ENCODE assay signal across 12 cellular contexts in the genomic region with DNA sequence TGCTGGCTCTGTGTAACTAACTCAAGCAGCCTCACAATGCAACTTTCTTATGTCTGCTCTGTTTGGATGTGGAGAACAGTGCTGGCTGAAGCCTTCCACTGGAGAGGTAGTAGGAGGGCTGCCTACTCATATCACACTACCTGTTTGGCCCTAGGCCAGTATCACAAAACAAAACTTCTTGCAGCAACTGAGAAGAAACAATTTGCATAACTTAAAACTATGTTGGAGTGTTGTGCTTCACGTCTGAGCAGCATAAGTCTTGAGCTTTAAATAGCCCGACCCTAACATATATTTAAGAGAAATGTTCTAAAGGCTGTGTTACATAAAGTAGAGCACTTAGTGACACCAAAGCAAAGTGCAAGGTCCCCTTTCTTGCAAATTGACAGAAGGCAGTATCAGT.
DNase-seq lines count a peak whose midpoint lies in the region; ATAC-seq lines count a peak whose summit lies in the region.
"Had no signal": no experiment of that assay in that cellular context is flagged by ENCODE, and none has a peak within 500 bp of the region (broad histone marks: within the 10 kb centered on the region; RNA-seq: fewer than 3 reads in every experiment).

No MANE protein-coding gene starts in this region.

- no peaks in the 10 kb centered on the region for H3K9me3 Mint-ChIP-seq in stimulated activated effector memory CD8-positive, alpha-beta T cell treated with anti-CD3 and anti-CD28 coated beads, Interleukin-12 subunit alpha, Interleukin-12 subunit beta, amount 100 ng/mL, for 72 hours
- H3K9me3 Mint-ChIP-seq: GM23338, mesothelial cell of epicardium had no signal

- H3K27me3 ChIP-seq in trophoblast cell (ENCODE audit: insufficient read depth, low read length): no peaks in the 10 kb centered on the region

- H2AFZ ChIP-seq in trophoblast cell (ENCODE audit: insufficient read depth, low read length, poor library complexity): no peak overlapping the region
- H2AFZ ChIP-seq: GM23338 had no signal

- H3K4ac ChIP-seq in trophoblast cell (ENCODE audit: low read depth, low read length): no peak overlapping the region

- H3K4me1 ChIP-seq in trophoblast cell (ENCODE audit: control insufficient read depth in 1 of 2, insufficient read depth in 2 of 2, low read length in 2 of 2): peaks cover 0 to 7% of the 10 kb centered on the region in 2 experiments
- H3K4me1 ChIP-seq: psoas muscle had no signal

- no peak overlapping the region for H3K9ac ChIP-seq in trophoblast cell (ENCODE audit: low read length)

- no peak overlapping the region for H2AK5ac ChIP-seq in trophoblast cell (ENCODE audit: low read length)

- H3K9me3 ChIP-seq in trophoblast cell (ENCODE audit: insufficient read depth, low read depth, low read length): no peaks in the 10 kb centered on the region
- H3K9me3 ChIP-seq: psoas muscle had no signal

- H3K23ac ChIP-seq in trophoblast cell (ENCODE audit: low read length): no peak overlapping the region

- H3K79me1 ChIP-seq in trophoblast cell (ENCODE audit: low read length): no peaks in the 10 kb centered on the region

- H3K14ac ChIP-seq in trophoblast cell (ENCODE audit: low read length): no peak overlapping the region

- H3K4me2 ChIP-seq in trophoblast cell (ENCODE audit: low read length): no peak overlapping the region
- H3K4me2 ChIP-seq: GM23338 had no signal

- ATAC-seq in GM18909 (IDR thresholded peaks at IDR 0.05; ENCODE audit: poor library complexity, unreplicated experiment) (peak; percentile 85), GM21526 (IDR thresholded peaks at IDR 0.05; ENCODE audit: low FRiP score, unreplicated experiment) (peak; percentile 87), HG03066 (IDR thresholded peaks at IDR 0.05; ENCODE audit: low read depth, unreplicated experiment) (peak; percentile 72)
- peak; percentile 36 for ATAC-seq in stimulated activated effector memory CD8-positive, alpha-beta T cell treated with anti-CD3 and anti-CD28 coated beads, Interleukin-12 subunit alpha, Interleukin-12 subunit beta, amount 100 ng/mL, for 72 hours
- ATAC-seq: GM23338, psoas muscle had no signal

- H2BK5ac ChIP-seq in trophoblast cell (ENCODE audit: low read depth, low read length, poor library complexity): no peak overlapping the region

- no peak overlapping the region for H3K4me3 ChIP-seq in trophoblast cell (ENCODE audit: low read depth, low read length)
- H3K4me3 ChIP-seq: GM23338, psoas muscle had no signal

- no peak overlapping the region for H4K8ac ChIP-seq in trophoblast cell (ENCODE audit: low read depth, low read length)

- no peak overlapping the region for H2BK120ac ChIP-seq in trophoblast cell (ENCODE audit: insufficient read depth, low read length, poor library complexity)

- no peaks in the 10 kb centered on the region for H3K79me2 ChIP-seq in trophoblast cell (ENCODE audit: control insufficient read depth, insufficient read depth, low read length, poor library complexity)

- no peaks in the 10 kb centered on the region for H3K36me3 ChIP-seq in trophoblast cell (ENCODE audit: control insufficient read depth in 1 of 2, insufficient read depth in 2 of 2, low read length in 2 of 2)

- H4K91ac ChIP-seq in trophoblast cell (ENCODE audit: low read depth, low read length): no peak overlapping the region

- no peak overlapping the region for H3K27ac ChIP-seq in trophoblast cell (ENCODE audit: low read depth, low read length)
- H3K27ac ChIP-seq: psoas muscle had no signal

- no CpG with 5 or more reads among the region's 2 CpGs for WGBS in trophoblast cell (ENCODE audit: extremely low coverage, insufficient coverage, insufficient read length)

- DNase-seq in stimulated activated effector memory CD8-positive, alpha-beta T cell treated with anti-CD3 and anti-CD28 coated beads, Interleukin-12 subunit alpha, Interleukin-12 subunit beta, amount 100 ng/mL, for 72 hours (ENCODE audit: low spot score in 2 of 2): no peak
- DNase-seq in NCI-H2029 (lab: John Stamatoyannopoulos, UW) (no peak), trophoblast cell (no peak), UCSD-AML1 (lab: John Stamatoyannopoulos, UW; ENCODE audit: unreplicated experiment) (no peak)
- DNase-seq: anterior cingulate cortex, Calu3, psoas muscle had no signal

- H3K4me1 Mint-ChIP-seq in stimulated activated effector memory CD8-positive, alpha-beta T cell treated with anti-CD3 and anti-CD28 coated beads, Interleukin-12 subunit alpha, Interleukin-12 subunit beta, amount 100 ng/mL, for 72 hours: no peaks in the 10 kb centered on the region

- H4K12ac ChIP-seq in trophoblast cell (ENCODE audit: low read depth, low read length): no peak overlapping the region

- H3K18ac ChIP-seq in trophoblast cell (ENCODE audit: low read length): no peak overlapping the region

- no peak overlapping the region for H2BK12ac ChIP-seq in trophoblast cell (ENCODE audit: low read length)

- no peaks in the 10 kb centered on the region for H3K36me3 Mint-ChIP-seq in stimulated activated effector memory CD8-positive, alpha-beta T cell treated with anti-CD3 and anti-CD28 coated beads, Interleukin-12 subunit alpha, Interleukin-12 subunit beta, amount 100 ng/mL, for 72 hours
- H3K36me3 Mint-ChIP-seq: mesothelial cell of epicardium had no signal

- no peak overlapping the region for H3K4me3 Mint-ChIP-seq in stimulated activated effector memory CD8-positive, alpha-beta T cell treated with anti-CD3 and anti-CD28 coated beads, Interleukin-12 subunit alpha, Interleukin-12 subunit beta, amount 100 ng/mL, for 72 hours
- H3K4me3 Mint-ChIP-seq: GM23338, mesothelial cell of epicardium had no signal

- H3K27ac Mint-ChIP-seq in stimulated activated effector memory CD8-positive, alpha-beta T cell treated with anti-CD3 and anti-CD28 coated beads, Interleukin-12 subunit alpha, Interleukin-12 subunit beta, amount 100 ng/mL, for 72 hours: no peak overlapping the region
- H3K27ac Mint-ChIP-seq: GM23338, mesothelial cell of epicardium had no signal

Comparison
In these comparisons a context has a peak if more than half of its experiments do, and no peak if none do; other contexts are left out.
1. ATAC-seq: peak in every context shown above with its lines; median percentile 87 in GM21526; 85 in GM18909; 72 in HG03066; 36 in stimulated activated effector memory CD8-positive, alpha-beta T cell treated with anti-CD3 and anti-CD28 coated beads, Interleukin-12 subunit alpha, Interleukin-12 subunit beta, amount 100 ng/mL, for 72 hours.